In the genomic region with DNA sequence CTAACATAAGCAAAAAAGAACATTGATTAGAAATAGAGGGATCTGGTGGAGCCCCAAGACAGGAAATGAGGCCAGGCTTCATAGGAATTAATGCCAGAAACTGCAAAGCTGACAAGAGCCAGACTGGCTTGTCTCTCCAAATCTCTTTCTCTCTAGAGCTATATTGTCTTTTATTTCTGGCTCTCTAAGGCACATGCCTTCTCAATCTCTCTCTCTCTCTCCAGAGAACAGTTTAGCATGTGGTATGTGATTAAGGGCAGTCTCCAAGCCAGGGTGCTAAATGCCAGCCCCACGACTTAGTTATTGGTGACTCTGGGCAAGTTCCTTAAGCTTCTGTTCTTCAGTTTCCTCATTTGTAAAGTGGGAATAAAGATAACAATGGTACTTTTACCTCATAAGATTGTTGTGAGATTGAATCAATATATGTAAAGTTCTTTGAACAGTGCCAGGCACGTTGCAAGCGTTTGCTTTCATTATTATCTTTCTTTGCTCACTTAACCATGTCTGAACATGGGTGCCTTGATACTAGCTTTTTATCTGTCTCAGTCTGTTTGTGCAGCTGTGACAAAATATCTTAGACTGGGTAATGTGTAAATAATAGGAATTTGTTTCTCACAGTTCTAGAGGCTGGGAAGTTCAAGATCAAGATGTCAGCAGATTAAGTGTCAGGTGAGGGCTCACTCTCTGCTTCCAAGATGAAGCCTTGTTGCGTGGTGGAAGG, we compare ENCODE assay signal across 1 cellular context.
TF ChIP-seq lines count a peak whose summit lies in the region.

No MANE protein-coding gene starts in this region.

TF ChIP-seq in IMR-90, 13 proteins besides CTCF, POLR2A, EP300 and RAD21:
- no peak for TF ChIP-seq CHD1 (IDR thresholded peaks at IDR 0.05; ENCODE audit: low read depth, low read length)
- no peak for TF ChIP-seq NFE2L2 (IDR thresholded peaks at IDR 0.05; ENCODE audit: low read depth, low read length)
- no peak for TF ChIP-seq RCOR1 (IDR thresholded peaks at IDR 0.05; ENCODE audit: insufficient replicate concordance, low read length)
- no peak for TF ChIP-seq FOS (IDR thresholded peaks at IDR 0.05; ENCODE audit: low read depth, low read length)
- TF ChIP-seq SMC3 (IDR thresholded peaks at IDR 0.05; ENCODE audit: low read depth, low read length) = no peak
